10 cellular contexts compared by ENCODE assay signal in genomic region chr11:72609045-72609444, GRCh38.
DNase-seq lines count a peak whose midpoint lies in the region; ATAC-seq and TF ChIP-seq lines count a peak whose summit lies in the region.
"Had no signal": no experiment of that assay in that cellular context is flagged by ENCODE, and none has a peak within 500 bp of the region (broad histone marks: within the 10 kb centered on the region; RNA-seq: fewer than 3 reads in every experiment).

No MANE protein-coding gene starts in this region.

- no peak overlapping the region for H3K27ac Mint-ChIP-seq in natural killer cell
- H3K27ac Mint-ChIP-seq in natural killer cell treated with Interleukin-12 subunit alpha and Interleukin-12 subunit beta and Interleukin-15 and Interleukin-18, amount 100 ng/mL, for 72 hours: no peak overlapping the region
- H3K27ac Mint-ChIP-seq in T-helper 2 cell treated with Interferon-gamma antibody and Interleukin-4, amounts not matched to agents 5 μg/mL and 100 μg/mL, for 36 hours: no peak overlapping the region
- H3K27ac Mint-ChIP-seq: stimulated activated naive CD8-positive, alpha-beta T cell treated with anti-CD3 and anti-CD28 coated beads, Interleukin-15, Interleukin-2, amounts not matched to agents 100 ng/mL and 50 ng/mL, for 24 hours had no signal

- no peaks in the 10 kb centered on the region for H3K36me3 ChIP-seq in RWPE2 (ENCODE audit: low read depth)
- no peaks in the 10 kb centered on the region for H3K36me3 ChIP-seq in ascending aorta

- DNase-seq in natural killer cell: no peak
- no peak for DNase-seq in natural killer cell treated with Interleukin-12 subunit alpha and Interleukin-12 subunit beta and Interleukin-15 and Interleukin-18, amount 100 ng/mL, for 72 hours (ENCODE audit: low spot score)
- DNase-seq in RWPE2 (ENCODE audit: low spot score): no peak
- peak; percentile 40 for DNase-seq in fibroblast of villous mesenchyme (ENCODE audit: low read depth)
- no peak for DNase-seq in NCI-H2029 treated with DMSO at 0.1 percent for 48 hours (lab: John Stamatoyannopoulos, UW)
- no peak for DNase-seq in ascending aorta (ENCODE audit: low spot score in 2 of 2)
- DNase-seq in T-helper 2 cell treated with Interferon-gamma antibody and Interleukin-4, amounts not matched to agents 5 μg/mL and 100 μg/mL, for 36 hours (ENCODE audit: low spot score): no peak
- DNase-seq: naive B cell had no signal

- H3K4me1 Mint-ChIP-seq in natural killer cell: peaks cover 0 to 12% of the 10 kb centered on the region in 2 donors
- H3K4me1 Mint-ChIP-seq in natural killer cell treated with Interleukin-12 subunit alpha and Interleukin-12 subunit beta and Interleukin-15 and Interleukin-18, amount 100 ng/mL, for 72 hours (ENCODE audit: low read depth in 2 of 2): peaks cover 0 to 11% of the 10 kb centered on the region in 2 donors
- peaks cover 4% of the 10 kb centered on the region for H3K4me1 Mint-ChIP-seq in T-helper 2 cell treated with Interferon-gamma antibody and Interleukin-4, amounts not matched to agents 5 μg/mL and 100 μg/mL, for 36 hours (ENCODE audit: low read depth)

- H3K4me1 ChIP-seq in RWPE2 (ENCODE audit: insufficient read depth, poor library complexity, severe bottlenecking) (no peaks in the 10 kb centered on the region), ascending aorta (peaks cover 0 to 9% of the 10 kb centered on the region in 2 donors)

- no peak overlapping the region for H3K27ac ChIP-seq in RWPE2 (ENCODE audit: poor library complexity, severe bottlenecking)
- no peak overlapping the region for H3K27ac ChIP-seq in ascending aorta

- H3K4me3 ChIP-seq in RWPE2 (ENCODE audit: severe bottlenecking): no peak overlapping the region
- no peak overlapping the region for H3K4me3 ChIP-seq in fibroblast of villous mesenchyme (ENCODE audit: low read depth, low read length)
- H3K4me3 ChIP-seq in ascending aorta: no peak overlapping the region

- H3K9me3 ChIP-seq in RWPE2 (ENCODE audit: severe bottlenecking) (no peaks in the 10 kb centered on the region), ascending aorta (no peaks in the 10 kb centered on the region)

- TF ChIP-seq CTCF in natural killer cell (IDR thresholded peaks at IDR 0.05) (peak; percentile 66), RWPE2 (IDR thresholded peaks at IDR 0.05; ENCODE audit: poor library complexity, severe bottlenecking) (peak; percentile 1), fibroblast of villous mesenchyme (IDR thresholded peaks at IDR 0.05; ENCODE audit: insufficient read depth, low read depth, low read length) (peak; percentile 65), ascending aorta (IDR thresholded peaks at IDR 0.05) (peak in 1 of 3 experiments; percentile 34)

- no peak overlapping the region for H3K4me3 Mint-ChIP-seq in natural killer cell
- no peak overlapping the region for H3K4me3 Mint-ChIP-seq in natural killer cell treated with Interleukin-12 subunit alpha and Interleukin-12 subunit beta and Interleukin-15 and Interleukin-18, amount 100 ng/mL, for 72 hours
- no peak overlapping the region for H3K4me3 Mint-ChIP-seq in T-helper 2 cell treated with Interferon-gamma antibody and Interleukin-4, amounts not matched to agents 5 μg/mL and 100 μg/mL, for 36 hours
- H3K4me3 Mint-ChIP-seq: naive B cell; stimulated activated naive CD8-positive, alpha-beta T cell treated with anti-CD3 and anti-CD28 coated beads, Interleukin-15, Interleukin-2, amounts not matched to agents 100 ng/mL and 50 ng/mL, for 24 hours had no signal

- peak in 2 of 3 donors; percentile 50 to 56 for ATAC-seq in natural killer cell
- no peak for ATAC-seq in natural killer cell treated with Interleukin-12 subunit alpha and Interleukin-12 subunit beta and Interleukin-15 and Interleukin-18, amount 100 ng/mL, for 72 hours
- no peak for ATAC-seq in RWPE2 (ENCODE audit: low read depth)
- no peak for ATAC-seq in GM18909 (IDR thresholded peaks at IDR 0.05; ENCODE audit: poor library complexity, unreplicated experiment)

- H3K27me3 ChIP-seq in RWPE2 (ENCODE audit: insufficient read depth, poor library complexity, severe bottlenecking) (no peaks in the 10 kb centered on the region), ascending aorta (no peaks in the 10 kb centered on the region)

- peaks cover 11 to 21% of the 10 kb centered on the region in 2 donors for H3K27me3 Mint-ChIP-seq in natural killer cell (ENCODE audit: low read depth in 2 of 2)
- H3K27me3 Mint-ChIP-seq in natural killer cell treated with Interleukin-12 subunit alpha and Interleukin-12 subunit beta and Interleukin-15 and Interleukin-18, amount 100 ng/mL, for 72 hours: peaks cover 22 to 23% of the 10 kb centered on the region in 2 donors
- peaks cover 14% of the 10 kb centered on the region for H3K27me3 Mint-ChIP-seq in T-helper 2 cell treated with Interferon-gamma antibody and Interleukin-4, amounts not matched to agents 5 μg/mL and 100 μg/mL, for 36 hours (ENCODE audit: low read depth)

- no peaks in the 10 kb centered on the region for H3K36me3 Mint-ChIP-seq in natural killer cell
- H3K36me3 Mint-ChIP-seq in natural killer cell treated with Interleukin-12 subunit alpha and Interleukin-12 subunit beta and Interleukin-15 and Interleukin-18, amount 100 ng/mL, for 72 hours: no peaks in the 10 kb centered on the region
- no peaks in the 10 kb centered on the region for H3K36me3 Mint-ChIP-seq in T-helper 2 cell treated with Interferon-gamma antibody and Interleukin-4, amounts not matched to agents 5 μg/mL and 100 μg/mL, for 36 hours (ENCODE audit: low read depth)
- H3K36me3 Mint-ChIP-seq: naive B cell had no signal

- no peaks in the 10 kb centered on the region for H3K9me3 Mint-ChIP-seq in natural killer cell
- no peaks in the 10 kb centered on the region for H3K9me3 Mint-ChIP-seq in natural killer cell treated with Interleukin-12 subunit alpha and Interleukin-12 subunit beta and Interleukin-15 and Interleukin-18, amount 100 ng/mL, for 72 hours
- no peaks in the 10 kb centered on the region for H3K9me3 Mint-ChIP-seq in T-helper 2 cell treated with Interferon-gamma antibody and Interleukin-4, amounts not matched to agents 5 μg/mL and 100 μg/mL, for 36 hours
- H3K9me3 Mint-ChIP-seq: naive B cell; stimulated activated naive CD8-positive, alpha-beta T cell treated with anti-CD3 and anti-CD28 coated beads, Interleukin-15, Interleukin-2, amounts not matched to agents 100 ng/mL and 50 ng/mL, for 24 hours had no signal

- intact Hi-C loops in natural killer cell (cut with micrococcal nuclease) (no loop called here), ascending aorta (cut with DNase I) (no loop called here)

Comparison
In these comparisons a context has a peak if more than half of its experiments do, and no peak if none do; other contexts are left out.
1. ATAC-seq: peak in natural killer cell (2 of 3); none in natural killer cell treated with Interleukin-12 subunit alpha and Interleukin-12 subunit beta and Interleukin-15 and Interleukin-18, amount 100 ng/mL, for 72 hours (0 of 2), RWPE2 (single experiment) and GM18909 (single experiment).